1 cellular context compared by ENCODE assay signal in genomic region chr4:184733654-184734524, GRCh38.
A peak's percentile ranks its signal among the peaks of the same experiment; 100 is the strongest.
TF ChIP-seq lines count a peak whose summit lies in the region.

Gene CENPU, minus strand, starts transcription at chr4:184734096. Its CDS starts 34 bp downstream, at chr4:184734062.

TF ChIP-seq in GM12878, 131 proteins besides CTCF, POLR2A, EP300 and RAD21 (continued from another document and continues in another):
- TF ChIP-seq ATF3 (IDR thresholded peaks at IDR 0.05; ENCODE audit: borderline replicate concordance, extremely low read depth, low read depth, low read length) (no peak), POU2F2 (IDR thresholded peaks at IDR 0.05; ENCODE audit: borderline replicate concordance, low read depth, low read length) (peak; percentile 77; the same call in 2 of the 3 replicates), RCOR1 (conservative IDR thresholded peaks at IDR 0.05; ENCODE audit: low read depth, low read length) (peak; percentile 97; the same call in 1 of the 2 replicates), ZNF24 (IDR thresholded peaks at IDR 0.05) (peak; percentile 82), TCF12 (IDR thresholded peaks at IDR 0.05; ENCODE audit: low read depth, low read length) (0 out of 2 replicates have a peak, but pooled peaks have one; percentile 30), TARDBP (IDR thresholded peaks at IDR 0.05; ENCODE audit: borderline replicate concordance) (no peak; the same call in 1 of the 2 replicates), ZNF207 (IDR thresholded peaks at IDR 0.05; ENCODE audit: borderline replicate concordance) (peak; percentile 99), NBN (IDR thresholded peaks at IDR 0.05) (peak; percentile 98), PAX5 (IDR thresholded peaks at IDR 0.05; ENCODE audit: borderline replicate concordance, low read depth, low read length) (peak; percentile 67; the same call in 1 of the 2 replicates), RAD51 (IDR thresholded peaks at IDR 0.05) (peak; percentile 86), IRF3 (IDR thresholded peaks at IDR 0.05) (peak; percentile 68; the same call in 1 of the 2 replicates), POLR2AphosphoS2 (IDR thresholded peaks at IDR 0.05; ENCODE audit: low read depth, low read length) (no peak), PML (IDR thresholded peaks at IDR 0.05; ENCODE audit: low read length) (peak; percentile 73; the same call in 1 of the 2 replicates), CUX1 (IDR thresholded peaks at IDR 0.05; ENCODE audit: insufficient replicate concordance, low read depth, low read length) (no peak), MEF2A (IDR thresholded peaks at IDR 0.05; ENCODE audit: insufficient read depth, low read depth, low read length) (peak; percentile 85; the same call in 1 of the 2 replicates), ZNF384 (IDR thresholded peaks at IDR 0.05; ENCODE audit: borderline replicate concordance, low read depth, low read length) (no peak), CHD4 (IDR thresholded peaks at IDR 0.05) (no peak), MTA3 (IDR thresholded peaks at IDR 0.05; ENCODE audit: borderline replicate concordance, low read length) (no peak), ZBTB33 (IDR thresholded peaks at IDR 0.05) (no peak), RB1 (IDR thresholded peaks at IDR 0.05; ENCODE audit: borderline replicate concordance) (peak; percentile 99), E2F4 (IDR thresholded peaks at IDR 0.05; ENCODE audit: low read depth, low read length) (peak; percentile 98), PBX3 (IDR thresholded peaks at IDR 0.05; ENCODE audit: insufficient replicate concordance, low read depth, low read length) (peak; percentile 29), SMC3 (IDR thresholded peaks at IDR 0.05; ENCODE audit: borderline replicate concordance, low read length) (no peak), ZZZ3 (IDR thresholded peaks at IDR 0.05; ENCODE audit: control insufficient read depth, insufficient read length, low read depth) (no peak), ZNF274 (IDR thresholded peaks at IDR 0.05; ENCODE audit: insufficient read depth, insufficient read length) (no peak), FOS (IDR thresholded peaks at IDR 0.05; ENCODE audit: borderline replicate concordance, extremely low read depth, insufficient read length) (no peak), HDGF (IDR thresholded peaks at IDR 0.05) (no peak), ZNF592 (IDR thresholded peaks at IDR 0.05) (no peak), NRF1 (conservative IDR thresholded peaks at IDR 0.05; ENCODE audit: low read depth, low read length) (peak; percentile 91), KDM1A (IDR thresholded peaks at IDR 0.05; ENCODE audit: borderline replicate concordance) (no peak), CHD2 (IDR thresholded peaks at IDR 0.05; ENCODE audit: borderline replicate concordance, low read depth, low read length) (peak; percentile 80; the same call in 1 of the 2 replicates), GATAD2B (conservative IDR thresholded peaks at IDR 0.05; ENCODE audit: low read depth) (peak; percentile 90; the same call in 1 of the 2 replicates), BCLAF1 (IDR thresholded peaks at IDR 0.05) (no peak), YBX1 (IDR thresholded peaks at IDR 0.05) (no peak), KAT2A (conservative IDR thresholded peaks at IDR 0.05; ENCODE audit: control insufficient read depth, low read depth, low read length) (no peak), TCF3 (IDR thresholded peaks at IDR 0.05; ENCODE audit: borderline replicate concordance, insufficient read depth, low read depth, low read length) (peak; percentile 59; the same call in 1 of the 2 replicates), SIX5 (IDR thresholded peaks at IDR 0.05; ENCODE audit: low read depth, low read length, severe bottlenecking) (no peak), SP1 (IDR thresholded peaks at IDR 0.05; ENCODE audit: low read depth, low read length) (peak; percentile 100), SIN3A (IDR thresholded peaks at IDR 0.05; ENCODE audit: low read depth, low read length) (peak; percentile 96), SMAD5 (IDR thresholded peaks at IDR 0.05; ENCODE audit: low read depth) (peak; percentile 73; the same call in 1 of the 2 replicates), CREB1 (IDR thresholded peaks at IDR 0.05; ENCODE audit: low read depth) (peak; percentile 93), YY1 (IDR thresholded peaks at IDR 0.05; ENCODE audit: low read depth, low read length) (peak; percentile 94), SUZ12 (IDR thresholded peaks at IDR 0.05; ENCODE audit: unreplicated experiment) (no peak), USF2 (IDR thresholded peaks at IDR 0.05; ENCODE audit: borderline replicate concordance, low read depth, low read length) (peak; percentile 22; the same call in 1 of the 2 replicates), CBFB (IDR thresholded peaks at IDR 0.05; ENCODE audit: low read depth) (peak; percentile 95)
